ENCODE assay signal across 8 cellular contexts in genomic region chr6:13814176-13814937, GRCh38. TPM values are rescaled to one million over a fixed set of nuclear protein-coding genes. Genes with fewer than 3 reads are reported as not detected.
DNase-seq lines count a peak whose midpoint lies in the region; ATAC-seq and TF ChIP-seq lines count a peak whose summit lies in the region.

A gene with protein sequence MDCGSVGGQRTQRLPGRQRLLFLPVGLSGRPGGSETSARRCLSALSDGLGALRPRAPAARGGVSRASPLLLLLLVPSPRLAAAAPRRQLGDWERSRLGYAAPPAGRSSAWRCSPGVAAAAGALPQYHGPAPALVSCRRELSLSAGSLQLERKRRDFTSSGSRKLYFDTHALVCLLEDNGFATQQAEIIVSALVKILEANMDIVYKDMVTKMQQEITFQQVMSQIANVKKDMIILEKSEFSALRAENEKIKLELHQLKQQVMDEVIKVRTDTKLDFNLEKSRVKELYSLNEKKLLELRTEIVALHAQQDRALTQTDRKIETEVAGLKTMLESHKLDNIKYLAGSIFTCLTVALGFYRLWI (minus strand): TSS chr6:13814557. CDS start chr6:13814429, 128 bp downstream.

- peak; percentile 12; the same call in 1 of the 2 replicates for TF ChIP-seq CTCF in BJ (IDR thresholded peaks at IDR 0.05; ENCODE audit: insufficient read depth, low read depth, low read length)
- no peak for TF ChIP-seq CTCF in coronary artery (IDR thresholded peaks at IDR 0.05)

- H3K27me3 ChIP-seq in BJ (ENCODE audit: control insufficient read depth, insufficient read depth, low read length) = no peaks in the 10 kb centered on the region

- no peaks in the 10 kb centered on the region for H3K36me3 ChIP-seq in BJ (ENCODE audit: control insufficient read depth, insufficient read depth, low read length)

- POLR2A ChIA-PET in BJ (lab: Charles Lee) = no interaction called here

- H3K9me3 Mint-ChIP-seq in activated CD4-positive, alpha-beta T cell treated with anti-CD3 and anti-CD28 coated beads, Interleukin-2, amount 10 ng/mL, durations not matched to agents 24 days and 14 days = no peaks in the 10 kb centered on the region

- peaks cover 3% of the 10 kb centered on the region for H3K36me3 Mint-ChIP-seq in activated CD4-positive, alpha-beta T cell treated with anti-CD3 and anti-CD28 coated beads, Interleukin-2, amount 10 ng/mL, durations not matched to agents 24 days and 14 days (ENCODE audit: low read depth)

- peak within 1 kb of the TSS; percentile 88 for H3K4me3 Mint-ChIP-seq in activated CD4-positive, alpha-beta T cell treated with anti-CD3 and anti-CD28 coated beads, Interleukin-2, amount 10 ng/mL, durations not matched to agents 24 days and 14 days

- ATAC-seq in GM19043 (IDR thresholded peaks at IDR 0.05; ENCODE audit: low read depth, unreplicated experiment) = peak; percentile 77
- peak; percentile 84 for ATAC-seq in HG03354 (IDR thresholded peaks at IDR 0.05; ENCODE audit: poor library complexity, severe bottlenecking, unreplicated experiment)

- H3K27me3 Mint-ChIP-seq in activated CD4-positive, alpha-beta T cell treated with anti-CD3 and anti-CD28 coated beads, Interleukin-2, amount 10 ng/mL, durations not matched to agents 24 days and 14 days = peaks cover 16% of the 10 kb centered on the region

- H3K27ac Mint-ChIP-seq in activated CD4-positive, alpha-beta T cell treated with anti-CD3 and anti-CD28 coated beads, Interleukin-2, amount 10 ng/mL, durations not matched to agents 24 days and 14 days = peak within 1 kb of the TSS; percentile 84

- peak within 1 kb of the TSS; percentile 91 for H3K4me3 ChIP-seq in BJ (ENCODE audit: low read depth, low read length)
- H3K4me3 ChIP-seq in coronary artery = peak within 1 kb of the TSS; percentile 99

- H3K27ac ChIP-seq in coronary artery = peak within 1 kb of the TSS; percentile 88 to 99

- intact Hi-C loops in activated CD4-positive, alpha-beta T cell treated with anti-CD3 and anti-CD28 coated beads, Interleukin-2, amount 10 ng/mL, durations not matched to agents 24 days and 14 days (cut with micrococcal nuclease) = loop anchor here (1.0 to 10.0 kb wide), 8 partner anchors 19 to 460 kb away; partner anchors contain the start of genes CD83, NOL7 and SIRT5

- CTCF ChIA-PET in BJ (lab: Yijun Ruan, JAX) = interaction anchor here (1.0 to 1.9 kb wide), 5 partner anchors 14 to 94 kb away, joined by 3 to 10 read pairs (median 3); no protein-coding TSS in a partner anchor

- H3K4me1 Mint-ChIP-seq in activated CD4-positive, alpha-beta T cell treated with anti-CD3 and anti-CD28 coated beads, Interleukin-2, amount 10 ng/mL, durations not matched to agents 24 days and 14 days = peaks cover 28% of the 10 kb centered on the region

- DNase-seq in BJ (ENCODE audit: low read depth) (peak; percentile 29), NCI-H510A (lab: John Stamatoyannopoulos, UW) (peak; percentile 91), coronary artery (ENCODE audit: low spot score) (peak; percentile 92), left kidney (ENCODE audit: low read depth, low spot score) (peak; percentile 96)
- DNase-seq in activated CD4-positive, alpha-beta T cell treated with anti-CD3 and anti-CD28 coated beads, Interleukin-2, amount 10 ng/mL, durations not matched to agents 24 days and 14 days = peak; percentile 95
- DNase-seq in stimulated activated CD4-positive, alpha-beta T cell treated with anti-CD3 and anti-CD28 coated beads, Interleukin-1b, Interleukin-23, amount 100 ng/mL, for 48 hours = peak; percentile 83

RNA-seq across cellular contexts. Expression of the gene that starts here (rescaled TPM):
- polyA plus RNA-seq in BJ (2011; rRNA removed) = 6.2 and 9.4 TPM in 2 replicates
- polyA minus RNA-seq in BJ (2011; rRNA and poly(A)+ RNA removed) = 3.5 and 3.9 TPM in 2 replicates
- 39.0 and 43.7 TPM in 2 replicates for total RNA-seq in activated CD4-positive, alpha-beta T cell treated with anti-CD3 and anti-CD28 coated beads, Interleukin-2, amount 10 ng/mL, durations not matched to agents 24 days and 14 days

Comparison
In these comparisons a context has a peak if more than half of its experiments do, and no peak if none do; other contexts are left out.
1. Peak in every context shown above with its lines: DNase-seq, ATAC-seq, H3K4me3 ChIP-seq and H3K27ac ChIP-seq.
2. DNase-seq: peak in every context shown above with its lines; median percentile 96 in left kidney; 95 in activated CD4-positive, alpha-beta T cell treated with anti-CD3 and anti-CD28 coated beads, Interleukin-2, amount 10 ng/mL, durations not matched to agents 24 days and 14 days; 92 in coronary artery; 91 in NCI-H510A; 83 in stimulated activated CD4-positive, alpha-beta T cell treated with anti-CD3 and anti-CD28 coated beads, Interleukin-1b, Interleukin-23, amount 100 ng/mL, for 48 hours; 29 in BJ.